1 cellular context compared by ENCODE assay signal in the genomic region with DNA sequence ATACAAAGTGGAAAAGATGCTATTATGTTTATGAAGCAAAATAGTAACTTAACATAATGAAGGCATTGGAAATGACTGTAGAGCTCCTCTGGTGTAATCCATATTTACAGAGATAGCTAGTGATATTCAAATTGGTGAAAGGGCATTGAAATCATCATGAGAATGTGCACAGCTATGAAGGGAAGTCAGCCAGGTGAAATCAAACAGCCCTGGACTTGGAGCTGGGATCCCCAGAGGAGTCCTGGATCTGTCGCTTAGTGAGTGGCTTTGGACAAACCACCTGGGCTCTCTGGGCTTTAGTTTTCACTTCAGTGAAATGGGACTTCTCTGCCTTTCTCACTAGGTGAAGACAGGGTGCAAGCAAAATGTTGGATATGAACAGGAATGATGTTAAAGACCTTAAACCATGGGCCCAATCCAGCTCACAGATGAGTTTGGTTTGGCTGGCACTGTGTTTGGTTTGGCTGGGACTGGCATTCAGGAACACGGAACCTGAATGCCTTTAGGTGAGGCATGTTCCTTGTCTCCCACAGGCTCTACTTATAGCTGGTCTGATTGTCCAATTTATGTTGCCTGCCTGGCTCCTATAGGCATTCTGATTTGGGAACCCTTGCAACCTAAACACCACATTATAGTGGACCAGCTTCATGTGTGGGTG.
A peak's percentile ranks its signal among the peaks of the same experiment; 100 is the strongest.
TF ChIP-seq lines count a peak whose summit lies in the region.

No MANE protein-coding gene starts in this region.

TF ChIP-seq in liver, 16 proteins besides CTCF, POLR2A, EP300 and RAD21 (continued from another document):
- TF ChIP-seq, protein P1, sequence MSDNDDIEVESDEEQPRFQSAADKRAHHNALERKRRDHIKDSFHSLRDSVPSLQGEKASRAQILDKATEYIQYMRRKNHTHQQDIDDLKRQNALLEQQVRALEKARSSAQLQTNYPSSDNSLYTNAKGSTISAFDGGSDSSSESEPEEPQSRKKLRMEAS (IDR thresholded peaks at IDR 0.05): peak; percentile 4
- TF ChIP-seq RXRA (IDR thresholded peaks at IDR 0.05) (peak in 1 of 2 donors; percentile 10), JUND (IDR thresholded peaks at IDR 0.05) (no peak), EGR1 (IDR thresholded peaks at IDR 0.05; ENCODE audit: low read depth in 2 of 2) (no peak), HNF4G (IDR thresholded peaks at IDR 0.05) (no peak), TAF1 (conservative IDR thresholded peaks at IDR 0.05) (no peak)
- TF ChIP-seq, protein P2, sequence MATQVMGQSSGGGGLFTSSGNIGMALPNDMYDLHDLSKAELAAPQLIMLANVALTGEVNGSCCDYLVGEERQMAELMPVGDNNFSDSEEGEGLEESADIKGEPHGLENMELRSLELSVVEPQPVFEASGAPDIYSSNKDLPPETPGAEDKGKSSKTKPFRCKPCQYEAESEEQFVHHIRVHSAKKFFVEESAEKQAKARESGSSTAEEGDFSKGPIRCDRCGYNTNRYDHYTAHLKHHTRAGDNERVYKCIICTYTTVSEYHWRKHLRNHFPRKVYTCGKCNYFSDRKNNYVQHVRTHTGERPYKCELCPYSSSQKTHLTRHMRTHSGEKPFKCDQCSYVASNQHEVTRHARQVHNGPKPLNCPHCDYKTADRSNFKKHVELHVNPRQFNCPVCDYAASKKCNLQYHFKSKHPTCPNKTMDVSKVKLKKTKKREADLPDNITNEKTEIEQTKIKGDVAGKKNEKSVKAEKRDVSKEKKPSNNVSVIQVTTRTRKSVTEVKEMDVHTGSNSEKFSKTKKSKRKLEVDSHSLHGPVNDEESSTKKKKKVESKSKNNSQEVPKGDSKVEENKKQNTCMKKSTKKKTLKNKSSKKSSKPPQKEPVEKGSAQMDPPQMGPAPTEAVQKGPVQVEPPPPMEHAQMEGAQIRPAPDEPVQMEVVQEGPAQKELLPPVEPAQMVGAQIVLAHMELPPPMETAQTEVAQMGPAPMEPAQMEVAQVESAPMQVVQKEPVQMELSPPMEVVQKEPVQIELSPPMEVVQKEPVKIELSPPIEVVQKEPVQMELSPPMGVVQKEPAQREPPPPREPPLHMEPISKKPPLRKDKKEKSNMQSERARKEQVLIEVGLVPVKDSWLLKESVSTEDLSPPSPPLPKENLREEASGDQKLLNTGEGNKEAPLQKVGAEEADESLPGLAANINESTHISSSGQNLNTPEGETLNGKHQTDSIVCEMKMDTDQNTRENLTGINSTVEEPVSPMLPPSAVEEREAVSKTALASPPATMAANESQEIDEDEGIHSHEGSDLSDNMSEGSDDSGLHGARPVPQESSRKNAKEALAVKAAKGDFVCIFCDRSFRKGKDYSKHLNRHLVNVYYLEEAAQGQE (IDR thresholded peaks at IDR 0.05): no peak
TF ChIP-seq in liver: peak in this region for 4.
